Comparison of ENCODE assay signal across 8 cellular contexts in the genomic region with DNA sequence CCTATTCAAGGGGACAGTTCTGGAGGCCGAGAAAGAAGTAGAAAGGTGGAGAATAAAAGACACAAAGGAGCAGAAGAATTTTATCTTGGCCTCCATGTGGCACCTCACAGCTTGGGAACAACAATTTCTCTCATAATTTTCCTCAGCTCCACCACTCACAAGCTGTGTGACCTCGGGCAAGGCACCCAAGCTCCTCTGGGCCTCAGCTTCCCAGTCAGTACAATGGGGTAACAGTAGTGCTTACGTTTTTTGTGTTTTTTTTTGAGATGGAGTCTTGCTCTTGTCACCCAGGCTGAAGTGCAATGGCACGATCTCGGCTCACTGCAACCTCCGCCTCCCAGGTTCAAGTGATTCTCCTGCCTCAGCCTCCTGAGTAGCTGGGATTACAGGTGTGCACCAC. TPM values are rescaled to one million over a fixed set of nuclear protein-coding genes. Genes with fewer than 3 reads are reported as not detected.
DNase-seq lines count a peak whose midpoint lies in the region; ATAC-seq, FAIRE-seq and TF ChIP-seq lines count a peak whose summit lies in the region.
"Not testable (repeated sequence)": the region's sequence is repeated elsewhere in the genome, so short reads cannot be mapped to it uniquely, and the experiment has no call there.
"Had no signal": no experiment of that assay in that cellular context is flagged by ENCODE, and none has a peak within 500 bp of the region (broad histone marks: within the 10 kb centered on the region; RNA-seq: fewer than 3 reads in every experiment).

No MANE protein-coding gene starts in this region.

- in situ Hi-C loops in K562 (cut with MboI), result not testable (repeated sequence)

- POLR2A ChIA-PET in CD4-positive, alpha-beta T cell (lab: Charles Lee), result not testable (repeated sequence)
- POLR2A ChIA-PET in activated CD8-positive, alpha-beta T cell treated with anti-CD3 and anti-CD28 coated beads for 36 hours (lab: Charles Lee), result interaction anchor here (1.3 kb wide), 1 partner anchor 16 kb away, joined by 5 read pairs; the partner anchor contains the start of gene SUV39H1
- POLR2A ChIA-PET in K562 (lab: Yijun Ruan, JAX), result interaction anchor here (0.5 kb wide), 1 partner anchor 20 kb away, joined by 3 read pairs; no protein-coding TSS in a partner anchor

- not testable (repeated sequence) for TF ChIP-seq EP300 in K562 (IDR thresholded peaks at IDR 0.05; ENCODE audit: low read length)

- peaks cover 28 to 34% of the 10 kb centered on the region in 2 experiments; a peak in 4 of 5 replicates for H3K4me1 ChIP-seq in K562 (replicated peaks in 1 of 2; ENCODE audit: control insufficient read depth in 2 of 2, insufficient read depth in 2 of 2, low read length in 2 of 2)
- peaks cover 66 to 86% of the 10 kb centered on the region in 2 experiments for H3K4me1 ChIP-seq in neutrophil (ENCODE audit: control insufficient read depth in 1 of 2, insufficient read depth in 1 of 2, low read depth in 1 of 2, low read length in 1 of 2)

- TF ChIP-seq CTCF in CD4-positive, alpha-beta T cell (IDR thresholded peaks at IDR 0.05); activated CD8-positive, alpha-beta T cell treated with anti-CD3 and anti-CD28 coated beads for 36 hours (IDR thresholded peaks at IDR 0.05); K562 (IDR thresholded peaks at IDR 0.05 in 2 of 3, conservative IDR thresholded peaks at IDR 0.05 in 1 of 3; ENCODE audit: insufficient read depth in 2 of 3, low read depth in 1 of 3, low read length in 3 of 3); neutrophil (IDR thresholded peaks at IDR 0.05): not testable (repeated sequence)

- not testable (repeated sequence) for TF ChIP-seq RAD21 in K562 (CRISPR knock-in tag; conservative IDR thresholded peaks at IDR 0.05 in 1 of 2, IDR thresholded peaks at IDR 0.05 in 1 of 2)

- not testable (repeated sequence) for H3K9me3 ChIP-seq in CD4-positive, alpha-beta T cell (ENCODE audit: control insufficient read depth, low read length); K562 (replicated peaks; ENCODE audit: control insufficient read depth, insufficient read depth, low read depth, low read length); neutrophil

- not testable (repeated sequence) for H3K36me3 ChIP-seq in K562 (ENCODE audit: control insufficient read depth, insufficient read depth, low read length); neutrophil

- H3K27ac Mint-ChIP-seq in CD4-positive, alpha-beta T cell, result peak overlapping the region; percentile 47
- peak overlapping the region; percentile 12 for H3K27ac Mint-ChIP-seq in T-helper 2 cell treated with Interferon-gamma antibody and Interleukin-4, amounts not matched to agents 5 μg/mL and 100 μg/mL, for 36 hours
- peak overlapping the region; percentile 36 for H3K27ac Mint-ChIP-seq in activated CD8-positive, alpha-beta T cell treated with anti-CD3 and anti-CD28 coated beads for 36 hours
- peak overlapping the region; percentile 92 for H3K27ac Mint-ChIP-seq in activated T-cell treated with anti-CD3 and anti-CD28 coated beads, Interleukin-2, amount 50 U/mL, for 72 hours
- peak overlapping the region; percentile 68 to 86 for H3K27ac Mint-ChIP-seq in activated naive CD4-positive, alpha-beta T cell treated with anti-CD3 and anti-CD28 coated beads, Interleukin-2, amount 50 U/mL, for 72 hours

- CTCF ChIA-PET in CD4-positive, alpha-beta T cell (lab: Charles Lee); activated CD8-positive, alpha-beta T cell treated with anti-CD3 and anti-CD28 coated beads for 36 hours (lab: Charles Lee); K562 (lab: Yijun Ruan, JAX; ENCODE audit: low intra/inter-chr PET ratio): not testable (repeated sequence)

- peaks cover 29% of the 10 kb centered on the region for H3K36me3 Mint-ChIP-seq in CD4-positive, alpha-beta T cell (ENCODE audit: low read depth)
- peaks cover 22% of the 10 kb centered on the region for H3K36me3 Mint-ChIP-seq in T-helper 2 cell treated with Interferon-gamma antibody and Interleukin-4, amounts not matched to agents 5 μg/mL and 100 μg/mL, for 36 hours (ENCODE audit: low read depth)
- H3K36me3 Mint-ChIP-seq in activated CD8-positive, alpha-beta T cell treated with anti-CD3 and anti-CD28 coated beads for 36 hours (ENCODE audit: low read depth), result peaks cover 21% of the 10 kb centered on the region
- H3K36me3 Mint-ChIP-seq in activated T-cell treated with anti-CD3 and anti-CD28 coated beads, Interleukin-2, amount 50 U/mL, for 72 hours (ENCODE audit: insufficient read depth in 2 of 2), result peaks cover 7 to 13% of the 10 kb centered on the region in 2 donors
- H3K36me3 Mint-ChIP-seq in activated naive CD4-positive, alpha-beta T cell treated with anti-CD3 and anti-CD28 coated beads, Interleukin-2, amount 50 U/mL, for 72 hours, result peaks cover 32 to 39% of the 10 kb centered on the region in 2 donors

- WGBS in K562 (ENCODE audit: insufficient coverage, low coverage, missing lambda C conversion rate), result 62% methylated on average over 3 of the region's 6 CpGs

- not testable (repeated sequence) for H3K4me2 ChIP-seq in K562 (ENCODE audit: insufficient read depth, low read length)

- peak overlapping the region; percentile 51 for H3K4me3 Mint-ChIP-seq in CD4-positive, alpha-beta T cell
- not testable (repeated sequence) for H3K4me3 Mint-ChIP-seq in T-helper 2 cell treated with Interferon-gamma antibody and Interleukin-4, amounts not matched to agents 5 μg/mL and 100 μg/mL, for 36 hours; activated CD8-positive, alpha-beta T cell treated with anti-CD3 and anti-CD28 coated beads for 36 hours
- H3K4me3 Mint-ChIP-seq in activated T-cell treated with anti-CD3 and anti-CD28 coated beads, Interleukin-2, amount 50 U/mL, for 72 hours, result peak overlapping the region in 1 of 2 donors; percentile 44

- H4K20me1 ChIP-seq in K562 (replicated peaks; ENCODE audit: control insufficient read depth, insufficient read depth, low read length), result not testable (repeated sequence)

- H3K79me2 ChIP-seq in K562 (ENCODE audit: control insufficient read depth, insufficient read depth, low read length), result peaks cover 12% of the 10 kb centered on the region; the same call in 2 of the 3 replicates

- not testable (repeated sequence) for BruUV-seq in K562 (replicated peaks; lab: Mats Ljungman, UMichigan)

- H3K27me3 ChIP-seq in CD4-positive, alpha-beta T cell (ENCODE audit: control insufficient read depth, insufficient read depth, low read length); K562 (ENCODE audit: control insufficient read depth in 2 of 2, insufficient read depth in 2 of 2, low read length in 2 of 2); neutrophil: not testable (repeated sequence)

- peak overlapping the region; percentile 33; the same call in 1 of the 2 replicates for H2AFZ ChIP-seq in K562 (ENCODE audit: low read depth, low read length)

- FAIRE-seq in K562 (lab: Jason Lieb, UNC), result not testable (repeated sequence)

- not testable (repeated sequence) for H3K9me3 Mint-ChIP-seq in CD4-positive, alpha-beta T cell; T-helper 2 cell treated with Interferon-gamma antibody and Interleukin-4, amounts not matched to agents 5 μg/mL and 100 μg/mL, for 36 hours; activated CD8-positive, alpha-beta T cell treated with anti-CD3 and anti-CD28 coated beads for 36 hours; activated T-cell treated with anti-CD3 and anti-CD28 coated beads, Interleukin-2, amount 50 U/mL, for 72 hours; activated naive CD4-positive, alpha-beta T cell treated with anti-CD3 and anti-CD28 coated beads, Interleukin-2, amount 50 U/mL, for 72 hours

- TF ChIP-seq POLR2A in K562 (conservative IDR thresholded peaks at IDR 0.05), result not testable (repeated sequence)

- intact Hi-C loops in CD4-positive, alpha-beta T cell (cut with DNase I, micrococcal nuclease); K562 (cut with micrococcal nuclease): not testable (repeated sequence)
- intact Hi-C loops in activated CD8-positive, alpha-beta T cell treated with anti-CD3 and anti-CD28 coated beads for 36 hours (cut with micrococcal nuclease), result loop anchor here (5.0 kb wide), 1 partner anchor 56 kb away; no protein-coding TSS in a partner anchor

- not testable (repeated sequence) for H3K9ac ChIP-seq in K562 (ENCODE audit: insufficient read depth in 1 of 2, low read depth in 2 of 2, low read length in 2 of 2)

- H3K27me3 Mint-ChIP-seq in CD4-positive, alpha-beta T cell; T-helper 2 cell treated with Interferon-gamma antibody and Interleukin-4, amounts not matched to agents 5 μg/mL and 100 μg/mL, for 36 hours (ENCODE audit: low read depth); activated CD8-positive, alpha-beta T cell treated with anti-CD3 and anti-CD28 coated beads for 36 hours: not testable (repeated sequence)
- H3K27me3 Mint-ChIP-seq in activated T-cell treated with anti-CD3 and anti-CD28 coated beads, Interleukin-2, amount 50 U/mL, for 72 hours (ENCODE audit: low read depth), result peaks cover 17% of the 10 kb centered on the region

- not testable (repeated sequence) for DNase-seq in CD4-positive, alpha-beta T cell; T-helper 2 cell treated with Interferon-gamma antibody and Interleukin-4, amounts not matched to agents 5 μg/mL and 100 μg/mL, for 36 hours (ENCODE audit: low spot score); activated CD8-positive, alpha-beta T cell treated with anti-CD3 and anti-CD28 coated beads for 36 hours; activated T-cell treated with anti-CD3 and anti-CD28 coated beads, Interleukin-2, amount 50 U/mL, for 72 hours; activated naive CD4-positive, alpha-beta T cell treated with anti-CD3 and anti-CD28 coated beads, Interleukin-2, amount 50 U/mL, for 72 hours (ENCODE audit: low spot score in 2 of 2); K562 (ENCODE audit: extremely low read depth in 1 of 4, low spot score in 3 of 4)

- not testable (repeated sequence) for H3K9me1 ChIP-seq in K562 (ENCODE audit: control insufficient read depth, insufficient read depth, low read length)

- not testable (repeated sequence) for H3K27ac ChIP-seq in CD4-positive, alpha-beta T cell (ENCODE audit: low read depth, low read length)
- peak overlapping the region; percentile 53; the same call in 1 of the 3 replicates for H3K27ac ChIP-seq in K562 (ENCODE audit: extremely low read depth, low read depth, low read length)
- H3K27ac ChIP-seq in neutrophil, result peak overlapping the region; percentile 99

- not testable (repeated sequence) for H3K4me3 ChIP-seq in K562
- H3K4me3 ChIP-seq in neutrophil (ENCODE audit: low read depth in 1 of 2, low read length in 1 of 2), result peak overlapping the region; percentile 14 to 37

- ATAC-seq in CD4-positive, alpha-beta T cell (ENCODE audit: poor library complexity); activated CD8-positive, alpha-beta T cell treated with anti-CD3 and anti-CD28 coated beads for 36 hours; activated T-cell treated with anti-CD3 and anti-CD28 coated beads, Interleukin-2, amount 50 U/mL, for 72 hours (replicated peaks in 1 of 2); activated naive CD4-positive, alpha-beta T cell treated with anti-CD3 and anti-CD28 coated beads, Interleukin-2, amount 50 U/mL, for 72 hours; K562: not testable (repeated sequence)

- peaks cover 42% of the 10 kb centered on the region for H3K4me1 Mint-ChIP-seq in CD4-positive, alpha-beta T cell (ENCODE audit: low read depth)
- H3K4me1 Mint-ChIP-seq in T-helper 2 cell treated with Interferon-gamma antibody and Interleukin-4, amounts not matched to agents 5 μg/mL and 100 μg/mL, for 36 hours (ENCODE audit: low read depth), result peaks cover 36% of the 10 kb centered on the region
- peaks cover 45% of the 10 kb centered on the region for H3K4me1 Mint-ChIP-seq in activated CD8-positive, alpha-beta T cell treated with anti-CD3 and anti-CD28 coated beads for 36 hours (ENCODE audit: low read depth)
- H3K4me1 Mint-ChIP-seq in activated T-cell treated with anti-CD3 and anti-CD28 coated beads, Interleukin-2, amount 50 U/mL, for 72 hours (ENCODE audit: low read depth), result peaks cover 48% of the 10 kb centered on the region

RNA-seq across cellular contexts. Expression of gene WAS, which starts 2.7 kb away (rescaled TPM):
- total RNA-seq in CD4-positive, alpha-beta T cell, result 10 to 100 TPM; 63.7 to 67.4 TPM
- 10 to 100 TPM; 81.6 to 81.9 TPM for total RNA-seq in activated CD8-positive, alpha-beta T cell treated with anti-CD3 and anti-CD28 coated beads for 36 hours
- 10 to 100 TPM; 81.4 to 83.9 TPM for total RNA-seq in activated T-cell treated with anti-CD3 and anti-CD28 coated beads, Interleukin-2, amount 50 U/mL, for 72 hours
- 10 to 100 TPM; 88.9 to 93.0 TPM for total RNA-seq in activated naive CD4-positive, alpha-beta T cell treated with anti-CD3 and anti-CD28 coated beads, Interleukin-2, amount 50 U/mL, for 72 hours
- 0.72 and 3.4 TPM in 2 replicates for total RNA-seq in K562 (2011; cell fraction: chromatin; rRNA removed; ENCODE audit: low replicate concordance)
- 2.2 and 2.8 TPM in 2 replicates for total RNA-seq in K562 (2011; cell fraction: nucleolus; rRNA removed)
- total RNA-seq in K562 (2011; cell fraction: nucleoplasm; rRNA removed), result 0.95 and 3.4 TPM in 2 replicates
- 8.8 and 9.7 TPM in 2 replicates for total RNA-seq in K562 (2014; rRNA removed)
- 2.4 and 2.9 TPM in 2 replicates for total RNA-seq in K562 (2014; rRNA removed; fragmentation: Illumina TruSeq; extraction: Trizol)
- total RNA-seq in K562 (2015; rRNA removed; fragmentation: Illumina TruSeq; extraction: Trizol), result 5.9 and 7.9 TPM in 2 replicates
- total RNA-seq in K562 (2021), result 10.8 and 15.7 TPM in 2 replicates
- polyA plus RNA-seq in K562 (2011; rRNA removed), result 1.2 and 20.4 TPM in 2 replicates
- 2.1 and 14.4 TPM in 2 replicates for polyA plus RNA-seq in K562 (2011; cell fraction: cytosol; rRNA removed)
- 8.1 and 32.0 TPM in 2 replicates for polyA plus RNA-seq in K562 (2011; cell fraction: nucleus; rRNA removed)
- 15.0 and 38.9 TPM in 2 replicates for polyA plus RNA-seq in K562 (2012)
- 16.1 and 17.7 TPM in 2 replicates for polyA plus RNA-seq in K562 (2014; fragmentation: Illumina TruSeq; extraction: Trizol)
- polyA plus RNA-seq in K562 (2014; fragmentation: Nextera tagmentation; extraction: Ambion mirVana), result under 1 TPM; 0.11 to 0.25 TPM
- 3.8 and 4.3 TPM in 2 replicates for polyA plus RNA-seq in K562 (2014; rRNA removed)
- polyA minus RNA-seq in K562 (2011; rRNA and poly(A)+ RNA removed), result 1.6 and 7.1 TPM in 2 replicates
- 4.1 and 34.6 TPM in 2 replicates for polyA minus RNA-seq in K562 (2011; cell fraction: cytosol; rRNA and poly(A)+ RNA removed)
- 2.3 and 18.2 TPM in 2 replicates for polyA minus RNA-seq in K562 (2011; cell fraction: nucleus; rRNA and poly(A)+ RNA removed)
- total RNA-seq: Calu3 had no signal

RNA-seq across cellular contexts. Expression of gene SUV39H1, which starts 15.6 kb away (rescaled TPM):
- 1 to 10 TPM; 7.7 to 8.4 TPM for total RNA-seq in CD4-positive, alpha-beta T cell
- 10 to 100 TPM; 26.8 to 28.4 TPM for total RNA-seq in activated CD8-positive, alpha-beta T cell treated with anti-CD3 and anti-CD28 coated beads for 36 hours
- 10 to 100 TPM; 29.4 to 34.8 TPM for total RNA-seq in activated T-cell treated with anti-CD3 and anti-CD28 coated beads, Interleukin-2, amount 50 U/mL, for 72 hours
- 10 to 100 TPM; 31.5 to 36.4 TPM for total RNA-seq in activated naive CD4-positive, alpha-beta T cell treated with anti-CD3 and anti-CD28 coated beads, Interleukin-2, amount 50 U/mL, for 72 hours
- 9.5 and 28.8 TPM in 2 replicates for total RNA-seq in K562 (2011; cell fraction: chromatin; rRNA removed; ENCODE audit: low replicate concordance)
- total RNA-seq in K562 (2011; cell fraction: nucleolus; rRNA removed), result 29.4 and 31.5 TPM in 2 replicates
- 20.1 and 21.3 TPM in 2 replicates for total RNA-seq in K562 (2011; cell fraction: nucleoplasm; rRNA removed)
- total RNA-seq in K562 (2014; rRNA removed) (21.7 and 29.1 TPM in 2 replicates), K562 (2014; rRNA removed; fragmentation: Illumina TruSeq; extraction: Trizol) (11.5 and 13.1 TPM in 2 replicates), K562 (2015; rRNA removed; fragmentation: Illumina TruSeq; extraction: Trizol) (17.9 and 19.0 TPM in 2 replicates), K562 (2021) (31.9 and 34.7 TPM in 2 replicates)
- polyA plus RNA-seq in K562 (2011; rRNA removed) (13.8 and 26.0 TPM in 2 replicates), K562 (2014; fragmentation: Illumina TruSeq; extraction: Trizol) (32.1 and 33.5 TPM in 2 replicates), K562 (2014; fragmentation: Nextera tagmentation; extraction: Ambion mirVana) (1 to 10 TPM; 4.7 to 6.5 TPM), K562 (2014; rRNA removed) (19.0 and 19.4 TPM in 2 replicates)
- 23.8 and 37.0 TPM in 2 replicates for polyA plus RNA-seq in K562 (2011; cell fraction: cytosol; rRNA removed)
- polyA plus RNA-seq in K562 (2011; cell fraction: nucleus; rRNA removed), result 38.1 and 50.4 TPM in 2 replicates
- polyA plus RNA-seq in K562 (2012), result 26.5 and 33.6 TPM in 2 replicates
- polyA minus RNA-seq in K562 (2011; rRNA and poly(A)+ RNA removed), result 16.9 and 18.2 TPM in 2 replicates
- 18.5 and 20.0 TPM in 2 replicates for polyA minus RNA-seq in K562 (2011; cell fraction: cytosol; rRNA and poly(A)+ RNA removed)
- 15.3 and 17.7 TPM in 2 replicates for polyA minus RNA-seq in K562 (2011; cell fraction: nucleus; rRNA and poly(A)+ RNA removed)

Comparison
In these comparisons a context has a peak if more than half of its experiments do, and no peak if none do; other contexts are left out.
1. H3K27ac Mint-ChIP-seq: peak in every context shown above with its lines; median percentile 92 in activated T-cell treated with anti-CD3 and anti-CD28 coated beads, Interleukin-2, amount 50 U/mL, for 72 hours; 77 in activated naive CD4-positive, alpha-beta T cell treated with anti-CD3 and anti-CD28 coated beads, Interleukin-2, amount 50 U/mL, for 72 hours; 47 in CD4-positive, alpha-beta T cell; 36 in activated CD8-positive, alpha-beta T cell treated with anti-CD3 and anti-CD28 coated beads for 36 hours; 12 in T-helper 2 cell treated with Interferon-gamma antibody and Interleukin-4, amounts not matched to agents 5 μg/mL and 100 μg/mL, for 36 hours.